Comparison of ENCODE assay signal across 10 cellular contexts in the genomic region with DNA sequence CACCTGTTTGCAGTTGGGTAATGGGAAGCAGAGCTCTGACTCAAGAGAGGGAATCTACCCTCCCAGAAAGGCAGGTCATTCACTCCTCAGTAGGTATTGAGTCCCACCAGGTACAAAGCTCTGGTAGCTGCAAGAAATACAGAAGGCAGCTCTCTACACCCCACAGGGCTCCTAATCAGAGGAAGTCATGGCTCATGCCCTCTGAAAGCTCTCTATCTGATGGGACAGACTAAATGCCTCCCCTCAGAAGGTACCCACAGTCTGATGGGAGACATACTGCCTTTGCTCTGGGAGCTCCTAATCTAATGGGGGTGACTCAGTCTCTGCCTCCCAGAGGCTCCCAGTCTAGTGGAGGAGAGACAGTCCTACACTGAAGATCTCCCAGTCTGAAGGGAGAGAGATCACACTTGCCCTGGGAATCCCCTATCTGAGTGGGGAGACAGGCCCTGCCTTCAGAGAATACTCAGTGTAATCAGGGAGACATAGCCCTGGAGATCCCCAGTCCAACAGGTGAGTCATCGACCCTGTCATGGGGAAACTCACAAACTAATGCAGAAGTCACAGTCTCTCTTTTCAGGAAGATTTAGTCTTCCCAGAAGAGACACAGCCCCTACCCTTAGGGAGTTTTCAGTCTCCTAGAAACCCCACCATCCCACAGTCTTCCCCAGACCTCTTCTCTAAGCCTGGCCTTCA. TPM values are rescaled to one million over a fixed set of nuclear protein-coding genes. Genes with fewer than 3 reads are reported as not detected.
DNase-seq lines count a peak whose midpoint lies in the region; ATAC-seq and TF ChIP-seq lines count a peak whose summit lies in the region.
"Had no signal": no experiment of that assay in that cellular context is flagged by ENCODE, and none has a peak within 500 bp of the region (broad histone marks: within the 10 kb centered on the region; RNA-seq: fewer than 3 reads in every experiment).

No MANE protein-coding gene starts in this region.

- no peaks in the 10 kb centered on the region for H3K4me1 ChIP-seq in ovary (ENCODE audit: insufficient read depth)

- H3K36me3 Mint-ChIP-seq in CD14-positive monocyte, result no peaks in the 10 kb centered on the region
- H3K36me3 Mint-ChIP-seq: activated naive CD8-positive, alpha-beta T cell treated with anti-CD3 and anti-CD28 coated beads, Interleukin-2, amount 10 ng/mL, durations not matched to agents 7 days and 5 days had no signal

- DNase-seq in CD14-positive monocyte (ENCODE audit: low spot score) (peak; percentile 71), choroid plexus epithelial cell (ENCODE audit: low read depth) (peak; percentile 32), SIG-M5 treated with dmso at 0.1 percent for 504 hours (lab: John Stamatoyannopoulos, UW; ENCODE audit: unreplicated experiment) (no peak), NCI-H526 treated with DMSO at 0.1 percent for 48 hours (lab: John Stamatoyannopoulos, UW) (no peak), ovary (no peak), WERI-Rb-1 (no peak)
- DNase-seq: activated naive CD8-positive, alpha-beta T cell treated with anti-CD3 and anti-CD28 coated beads, Interleukin-2, amount 10 ng/mL, durations not matched to agents 7 days and 5 days had no signal

- no peak overlapping the region for H3K4me3 ChIP-seq in choroid plexus epithelial cell (ENCODE audit: low read depth, low read length)
- H3K4me3 ChIP-seq in ovary, result no peak overlapping the region
- no peak overlapping the region for H3K4me3 ChIP-seq in WERI-Rb-1 (ENCODE audit: low read depth, low read length)

- intact Hi-C loops in CD14-positive monocyte (cut with micrococcal nuclease) (loop anchor here in 1 of 2 donors (10.0 kb wide), 1 partner anchor 88 kb away; no protein-coding TSS in a partner anchor), ovary (cut with DNase I) (no loop called here)

- TF ChIP-seq CTCF in CD14-positive monocyte (IDR thresholded peaks at IDR 0.05), result no peak
- TF ChIP-seq CTCF in choroid plexus epithelial cell (conservative IDR thresholded peaks at IDR 0.05; ENCODE audit: low read depth, low read length), result no peak
- no peak for TF ChIP-seq CTCF in ovary (IDR thresholded peaks at IDR 0.05)
- TF ChIP-seq CTCF in WERI-Rb-1 (IDR thresholded peaks at IDR 0.05; ENCODE audit: low read depth, low read length), result no peak

- H3K36me3 ChIP-seq in ovary (no peaks in the 10 kb centered on the region), WERI-Rb-1 (no peaks in the 10 kb centered on the region)
- H3K36me3 ChIP-seq: neutrophil had no signal

- H3K27me3 ChIP-seq in ovary (no peaks in the 10 kb centered on the region), WERI-Rb-1 (ENCODE audit: insufficient read depth, low read depth, severe bottlenecking) (peaks cover 58% of the 10 kb centered on the region)
- H3K27me3 ChIP-seq: neutrophil had no signal

- TF ChIP-seq POLR2A in ovary (IDR thresholded peaks at IDR 0.05), result no peak

- no peaks in the 10 kb centered on the region for H3K9me3 Mint-ChIP-seq in CD14-positive monocyte
- H3K9me3 Mint-ChIP-seq: activated naive CD8-positive, alpha-beta T cell treated with anti-CD3 and anti-CD28 coated beads, Interleukin-2, amount 10 ng/mL, durations not matched to agents 7 days and 5 days had no signal

- peaks cover 0 to 7% (median 3%) of the 10 kb centered on the region in 3 donors for H3K27me3 Mint-ChIP-seq in CD14-positive monocyte (ENCODE audit: low read depth in 3 of 3)
- H3K27me3 Mint-ChIP-seq: activated naive CD8-positive, alpha-beta T cell treated with anti-CD3 and anti-CD28 coated beads, Interleukin-2, amount 10 ng/mL, durations not matched to agents 7 days and 5 days had no signal

- no peak overlapping the region for H3K4me3 Mint-ChIP-seq in CD14-positive monocyte
- H3K4me3 Mint-ChIP-seq: activated naive CD8-positive, alpha-beta T cell treated with anti-CD3 and anti-CD28 coated beads, Interleukin-2, amount 10 ng/mL, durations not matched to agents 7 days and 5 days had no signal

- peak overlapping the region in 4 of 7 donors; percentile 17 to 76 (median 48) for H3K27ac Mint-ChIP-seq in CD14-positive monocyte
- H3K27ac Mint-ChIP-seq: activated naive CD8-positive, alpha-beta T cell treated with anti-CD3 and anti-CD28 coated beads, Interleukin-2, amount 10 ng/mL, durations not matched to agents 7 days and 5 days had no signal

- no peak overlapping the region for H3K27ac ChIP-seq in ovary
- no peak overlapping the region for H3K27ac ChIP-seq in WERI-Rb-1
- H3K27ac ChIP-seq: neutrophil had no signal

- H3K9me3 ChIP-seq in ovary (no peaks in the 10 kb centered on the region), WERI-Rb-1 (ENCODE audit: severe bottlenecking) (no peaks in the 10 kb centered on the region)
- H3K9me3 ChIP-seq: neutrophil had no signal

- 73 to 100% (median 80%) methylated on average over 1 of the region's 1 CpG for WGBS in ovary, 3 donors

- H3K4me1 Mint-ChIP-seq in CD14-positive monocyte, result peaks cover 4% of the 10 kb centered on the region

- no peak for TF ChIP-seq EP300 in ovary (IDR thresholded peaks at IDR 0.05)

- ATAC-seq in GM19397 (IDR thresholded peaks at IDR 0.05; ENCODE audit: unreplicated experiment) (peak; percentile 83), HG03378 (IDR thresholded peaks at IDR 0.05; ENCODE audit: unreplicated experiment) (peak; percentile 92)

RNA-seq across cellular contexts. Expression of a gene that starts 23.7 kb away (rescaled TPM):
- polyA plus RNA-seq in CD14-positive monocyte, result not detected
- total RNA-seq in ovary, result 10 to 100 TPM; 10.1 to 16.7 (median 12.0) TPM
- 10 to 100 TPM in 1 of 2 donors, 1 to 10 TPM in 1; 7.6 to 20.2 TPM for polyA plus RNA-seq in ovary
- total RNA-seq: activated naive CD8-positive, alpha-beta T cell treated with anti-CD3 and anti-CD28 coated beads, Interleukin-2, amount 10 ng/mL, durations not matched to agents 7 days and 5 days had no signal

RNA-seq across cellular contexts. Expression of a gene that starts 45.0 kb away (rescaled TPM):
- polyA plus RNA-seq in CD14-positive monocyte, result under 1 TPM; 0.30 to 0.67 TPM
- 10 to 100 TPM in 1 of 7 donors, 1 to 10 TPM in 4, under 1 TPM in 2; 0.58 to 56.9 (median 4.2) TPM for total RNA-seq in ovary
- 1 to 10 TPM in 1 of 2 donors, under 1 TPM in 1; 0.54 to 7.0 TPM for polyA plus RNA-seq in ovary

Comparison
In these comparisons a context has a peak if more than half of its experiments do, and no peak if none do; other contexts are left out.
1. DNase-seq: peak in CD14-positive monocyte (single experiment) and choroid plexus epithelial cell (single experiment); none in SIG-M5 treated with dmso at 0.1 percent for 504 hours (single experiment), NCI-H526 treated with DMSO at 0.1 percent for 48 hours (single experiment), ovary (0 of 5) and WERI-Rb-1 (single experiment).
2. RNA of a gene that starts 23.7 kb away (polyA plus RNA-seq): 7.6 to 20.2 TPM in ovary; not detected in CD14-positive monocyte; every median in the first group is over 4 times any median in the second.